18 cellular contexts compared by ENCODE assay signal in genomic region chr7:64905133-64905532, GRCh38. TPM values are rescaled to one million over a fixed set of nuclear protein-coding genes. Genes with fewer than 3 reads are reported as not detected.
DNase-seq lines count a peak whose midpoint lies in the region; ATAC-seq, FAIRE-seq and TF ChIP-seq lines count a peak whose summit lies in the region.
"Had no signal": no experiment of that assay in that cellular context is flagged by ENCODE, and none has a peak within 500 bp of the region (broad histone marks: within the 10 kb centered on the region; RNA-seq: fewer than 3 reads in every experiment).

No MANE protein-coding gene starts in this region.

- H3K4me1 ChIP-seq in HAP-1: peaks cover 20% of the 10 kb centered on the region
- H3K4me1 ChIP-seq in K562 (replicated peaks in 1 of 2; ENCODE audit: control insufficient read depth in 2 of 2, insufficient read depth in 2 of 2, low read length in 2 of 2): peaks cover 19 to 28% of the 10 kb centered on the region in 2 experiments; a peak in 4 of 5 replicates

- H3K4me2 ChIP-seq in K562 (ENCODE audit: insufficient read depth, low read length): peak overlapping the region; percentile 91

- H3K36me3 ChIP-seq in HAP-1 (replicated peaks) (peaks cover 2% of the 10 kb centered on the region), K562 (ENCODE audit: control insufficient read depth, insufficient read depth, low read length) (peaks cover 16% of the 10 kb centered on the region; the same call in 2 of the 3 replicates)
- H3K36me3 ChIP-seq: MG63, neutrophil had no signal

- H3K79me2 ChIP-seq in K562 (ENCODE audit: control insufficient read depth, insufficient read depth, low read length): peaks cover 73% of the 10 kb centered on the region

- in situ Hi-C loops in HAP-1 (cut with MboI; ENCODE audit: low sequenced_read_pairs): no loop called here
- in situ Hi-C loops in K562 (cut with MboI): no loop called here

- peaks cover 13% of the 10 kb centered on the region; the same call in 1 of the 2 replicates for H4K20me1 ChIP-seq in K562 (replicated peaks; ENCODE audit: control insufficient read depth, insufficient read depth, low read length)

- CTCF ChIA-PET in CD4-positive, alpha-beta T cell (lab: Charles Lee): no interaction called here
- CTCF ChIA-PET in K562 (lab: Yijun Ruan, JAX; ENCODE audit: low intra/inter-chr PET ratio): interaction anchor here (0.6 kb wide), 1 partner anchor 88 kb away, joined by 3 read pairs; no protein-coding TSS in a partner anchor

- no peak for TF ChIP-seq RAD21 in K562 (CRISPR knock-in tag; conservative IDR thresholded peaks at IDR 0.05 in 1 of 2, IDR thresholded peaks at IDR 0.05 in 1 of 2)

- H3K27me3 ChIP-seq in CD4-positive, alpha-beta T cell (ENCODE audit: control insufficient read depth, insufficient read depth, low read length): no peaks in the 10 kb centered on the region
- H3K27me3 ChIP-seq in HAP-1 (ENCODE audit: low read depth) (no peaks in the 10 kb centered on the region), K562 (ENCODE audit: control insufficient read depth in 2 of 2, insufficient read depth in 2 of 2, low read length in 2 of 2) (no peaks in the 10 kb centered on the region; a peak in 1 of 5 replicates)
- H3K27me3 ChIP-seq: MG63, neutrophil had no signal

- peaks cover 62% of the 10 kb centered on the region for H3K4me1 Mint-ChIP-seq in CD4-positive, alpha-beta T cell (ENCODE audit: low read depth)
- H3K4me1 Mint-ChIP-seq in naive B cell: peaks cover 36 to 71% (median 63%) of the 10 kb centered on the region in 3 donors

- no peak overlapping the region; the same call in 1 of the 2 replicates for H2AFZ ChIP-seq in K562 (ENCODE audit: low read depth, low read length)

- intact Hi-C loops in CD4-positive, alpha-beta T cell (cut with DNase I, micrococcal nuclease): loop anchor here in 1 of 2 experiments (2.0 to 10.0 kb wide), 5 partner anchors 102 to 1080 kb away; partner anchors contain the start of genes ERV3-1, GUSB, ZNF138 and ZNF680
- intact Hi-C loops in K562 (cut with micrococcal nuclease): loop anchor here (5.0 kb wide), 2 partner anchors 238 to 268 kb away; partner anchors contain the start of gene ZNF107

- 14% methylated on average over 10 of the region's 12 CpGs for WGBS in K562 (ENCODE audit: insufficient coverage, low coverage, missing lambda C conversion rate)

- no peak overlapping the region for H3K27ac Mint-ChIP-seq in CD4-positive, alpha-beta T cell
- peak overlapping the region in 1 of 6 donors; percentile 11 for H3K27ac Mint-ChIP-seq in naive B cell

- H3K4me3 ChIP-seq in HAP-1 (peak overlapping the region; percentile 18), K562 (peak overlapping the region; percentile 95)
- H3K4me3 ChIP-seq: MG63 had no signal

- H3K9me3 Mint-ChIP-seq in CD4-positive, alpha-beta T cell: no peaks in the 10 kb centered on the region
- H3K9me3 Mint-ChIP-seq in naive B cell: no peaks in the 10 kb centered on the region

- no peak for TF ChIP-seq EP300 in K562 (IDR thresholded peaks at IDR 0.05; ENCODE audit: low read length)

- no TSS peak for BruUV-seq in K562 (replicated peaks; lab: Mats Ljungman, UMichigan)

- H3K36me3 Mint-ChIP-seq in CD4-positive, alpha-beta T cell (ENCODE audit: low read depth): peaks cover 32% of the 10 kb centered on the region
- H3K36me3 Mint-ChIP-seq in naive B cell: no peaks in the 10 kb centered on the region

- no peak for DNase-seq in CD4-positive, alpha-beta T cell
- DNase-seq in HAP-1 (ENCODE audit: low spot score in 2 of 2) (no peak), K562 (ENCODE audit: extremely low read depth in 1 of 4, low spot score in 3 of 4) (peak in 2 of 4 experiments; percentile 24 to 56), naive B cell (no peak), NCI-H1694 (lab: John Stamatoyannopoulos, UW) (no peak), kidney tubule cell (ENCODE audit: low spot score) (no peak)
- DNase-seq in stimulated activated CD4-positive, alpha-beta T cell treated with anti-CD3 and anti-CD28 coated beads, Interleukin-4, amount 100 ng/mL, for 1 hour: no peak
- DNase-seq: foreskin melanocyte; mammary epithelial cell; MG63; NCI-H2081 treated with DMSO at 0.1 percent for 48 hours; stimulated activated CD4-positive, alpha-beta T cell treated with anti-CD3 and anti-CD28 coated beads, Interleukin-2, amount 100 ng/mL, for 24 hours; substantia nigra had no signal

- H3K27me3 Mint-ChIP-seq in CD4-positive, alpha-beta T cell: no peaks in the 10 kb centered on the region
- peaks cover 0 to 3% (median 0%) of the 10 kb centered on the region in 3 donors for H3K27me3 Mint-ChIP-seq in naive B cell

- POLR2A ChIA-PET in CD4-positive, alpha-beta T cell (lab: Charles Lee): no interaction called here
- POLR2A ChIA-PET in K562 (lab: Yijun Ruan, JAX): interaction anchor here (0.6 kb wide), 1 partner anchor 19 kb away, joined by 3 read pairs; no protein-coding TSS in a partner anchor

- no peak for TF ChIP-seq POLR2A in K562 (conservative IDR thresholded peaks at IDR 0.05)

- peak overlapping the region; percentile 99 for H3K4me3 Mint-ChIP-seq in CD4-positive, alpha-beta T cell
- H3K4me3 Mint-ChIP-seq in naive B cell: peak overlapping the region in 6 of 8 donors; percentile 20 to 100 (median 82)

- H3K27ac ChIP-seq in CD4-positive, alpha-beta T cell (ENCODE audit: low read depth, low read length): no peak overlapping the region
- peak overlapping the region; percentile 92; the same call in 2 of the 3 replicates for H3K27ac ChIP-seq in K562 (ENCODE audit: extremely low read depth, low read depth, low read length)
- H3K27ac ChIP-seq: neutrophil had no signal

- no peak for TF ChIP-seq CTCF in CD4-positive, alpha-beta T cell (IDR thresholded peaks at IDR 0.05)
- TF ChIP-seq CTCF in K562 (IDR thresholded peaks at IDR 0.05 in 2 of 3, conservative IDR thresholded peaks at IDR 0.05 in 1 of 3; ENCODE audit: insufficient read depth in 2 of 3, low read depth in 1 of 3, low read length in 3 of 3): no peak

- no peaks in the 10 kb centered on the region for H3K9me3 ChIP-seq in CD4-positive, alpha-beta T cell (ENCODE audit: control insufficient read depth, low read length)
- no peaks in the 10 kb centered on the region for H3K9me3 ChIP-seq in HAP-1
- H3K9me3 ChIP-seq in K562 (replicated peaks; ENCODE audit: control insufficient read depth, insufficient read depth, low read depth, low read length): no peaks in the 10 kb centered on the region
- H3K9me3 ChIP-seq: MG63, neutrophil had no signal

- ATAC-seq in CD4-positive, alpha-beta T cell (ENCODE audit: poor library complexity): no peak
- ATAC-seq in K562 (peak; percentile 11), naive B cell (ENCODE audit: low read depth in 2 of 2) (no peak)
- ATAC-seq: sciatic nerve had no signal

- peak overlapping the region; percentile 30 to 86 for H3K9ac ChIP-seq in K562 (ENCODE audit: insufficient read depth in 1 of 2, low read depth in 2 of 2, low read length in 2 of 2)

- FAIRE-seq in K562 (lab: Jason Lieb, UNC): no peak
- FAIRE-seq: endometrium, GM18507, HTR-8/SVneo had no signal

- H3K9me1 ChIP-seq in K562 (ENCODE audit: control insufficient read depth, insufficient read depth, low read length): no peaks in the 10 kb centered on the region

TF ChIP-seq in K562, 482 proteins besides CTCF, POLR2A, EP300 and RAD21 (continues in another document):
- TF ChIP-seq MYBL2 (IDR thresholded peaks at IDR 0.05; ENCODE audit: low read depth) (0 out of 2 replicates have a peak, but pooled peaks have one; percentile 25), MYBL2 (CRISPR knock-in tag; IDR thresholded peaks at IDR 0.05; ENCODE audit: borderline replicate concordance) (no peak), COPS2 (conservative IDR thresholded peaks at IDR 0.05) (no peak), E2F3 (CRISPR knock-in tag; IDR thresholded peaks at IDR 0.05) (no peak), FOS (IDR thresholded peaks at IDR 0.05; ENCODE audit: extremely low read depth, insufficient read length) (no peak)
- TF ChIP-seq, protein P1, sequence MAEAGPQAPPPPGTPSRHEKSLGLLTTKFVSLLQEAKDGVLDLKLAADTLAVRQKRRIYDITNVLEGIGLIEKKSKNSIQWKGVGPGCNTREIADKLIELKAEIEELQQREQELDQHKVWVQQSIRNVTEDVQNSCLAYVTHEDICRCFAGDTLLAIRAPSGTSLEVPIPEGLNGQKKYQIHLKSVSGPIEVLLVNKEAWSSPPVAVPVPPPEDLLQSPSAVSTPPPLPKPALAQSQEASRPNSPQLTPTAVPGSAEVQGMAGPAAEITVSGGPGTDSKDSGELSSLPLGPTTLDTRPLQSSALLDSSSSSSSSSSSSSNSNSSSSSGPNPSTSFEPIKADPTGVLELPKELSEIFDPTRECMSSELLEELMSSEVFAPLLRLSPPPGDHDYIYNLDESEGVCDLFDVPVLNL (CRISPR knock-in tag; IDR thresholded peaks at IDR 0.05; ENCODE audit: low read depth): no peak

RNA-seq across cellular contexts. Expression of gene ZNF273, which starts 2.1 kb away (rescaled TPM):
- 1 to 10 TPM; 6.8 TPM for total RNA-seq in CD4-positive, alpha-beta T cell
- total RNA-seq in K562 (2011; cell fraction: chromatin; rRNA removed; ENCODE audit: low replicate concordance): 15.0 and 51.2 TPM in 2 replicates
- total RNA-seq in K562 (2011; cell fraction: nucleolus; rRNA removed): 11.5 and 16.4 TPM in 2 replicates
- 27.9 and 35.1 TPM in 2 replicates for total RNA-seq in K562 (2011; cell fraction: nucleoplasm; rRNA removed)
- total RNA-seq in K562 (2014; rRNA removed) (16.9 and 18.2 TPM in 2 replicates), K562 (2014; rRNA removed; fragmentation: Illumina TruSeq; extraction: Trizol) (29.5 and 33.1 TPM in 2 replicates), K562 (2015; rRNA removed; fragmentation: Illumina TruSeq; extraction: Trizol) (21.3 and 26.1 TPM in 2 replicates), K562 (2021) (14.7 and 15.6 TPM in 2 replicates)
- polyA plus RNA-seq in K562 (2011; rRNA removed) (18.1 and 20.7 TPM in 2 replicates), K562 (2014; fragmentation: Illumina TruSeq; extraction: Trizol) (19.5 and 20.8 TPM in 2 replicates), K562 (2014; fragmentation: Nextera tagmentation; extraction: Ambion mirVana) (10 to 100 TPM; 20.2 to 37.0 TPM), K562 (2014; rRNA removed) (13.3 and 14.8 TPM in 2 replicates), naive B cell (ENCODE audit: low read depth in 6 of 6) (10 to 100 TPM; 10.0 to 18.0 (median 12.6) TPM)
- 6.7 and 10.2 TPM in 2 replicates for polyA plus RNA-seq in K562 (2011; cell fraction: cytosol; rRNA removed)
- polyA plus RNA-seq in K562 (2011; cell fraction: nucleus; rRNA removed): 6.4 and 6.8 TPM in 2 replicates
- polyA plus RNA-seq in K562 (2012): 9.8 and 13.5 TPM in 2 replicates
- polyA minus RNA-seq in K562 (2011; rRNA and poly(A)+ RNA removed): 25.1 and 37.0 TPM in 2 replicates
- polyA minus RNA-seq in K562 (2011; cell fraction: cytosol; rRNA and poly(A)+ RNA removed): 12.7 and 14.8 TPM in 2 replicates
- 11.2 and 20.3 TPM in 2 replicates for polyA minus RNA-seq in K562 (2011; cell fraction: nucleus; rRNA and poly(A)+ RNA removed)
